In genomic region chr17:7234100-7235012, GRCh38 we compare ENCODE assay signal across 1 cellular context.
TF ChIP-seq lines count a peak whose summit lies in the region.

TSS of gene DVL2 (minus strand) at chr17:7234517. CDS start at chr17:7234262, 255 bp downstream.

TF ChIP-seq in K562, 482 proteins besides CTCF, POLR2A, EP300 and RAD21 (continued from another document and continues in another):
- TF ChIP-seq, protein P1, sequence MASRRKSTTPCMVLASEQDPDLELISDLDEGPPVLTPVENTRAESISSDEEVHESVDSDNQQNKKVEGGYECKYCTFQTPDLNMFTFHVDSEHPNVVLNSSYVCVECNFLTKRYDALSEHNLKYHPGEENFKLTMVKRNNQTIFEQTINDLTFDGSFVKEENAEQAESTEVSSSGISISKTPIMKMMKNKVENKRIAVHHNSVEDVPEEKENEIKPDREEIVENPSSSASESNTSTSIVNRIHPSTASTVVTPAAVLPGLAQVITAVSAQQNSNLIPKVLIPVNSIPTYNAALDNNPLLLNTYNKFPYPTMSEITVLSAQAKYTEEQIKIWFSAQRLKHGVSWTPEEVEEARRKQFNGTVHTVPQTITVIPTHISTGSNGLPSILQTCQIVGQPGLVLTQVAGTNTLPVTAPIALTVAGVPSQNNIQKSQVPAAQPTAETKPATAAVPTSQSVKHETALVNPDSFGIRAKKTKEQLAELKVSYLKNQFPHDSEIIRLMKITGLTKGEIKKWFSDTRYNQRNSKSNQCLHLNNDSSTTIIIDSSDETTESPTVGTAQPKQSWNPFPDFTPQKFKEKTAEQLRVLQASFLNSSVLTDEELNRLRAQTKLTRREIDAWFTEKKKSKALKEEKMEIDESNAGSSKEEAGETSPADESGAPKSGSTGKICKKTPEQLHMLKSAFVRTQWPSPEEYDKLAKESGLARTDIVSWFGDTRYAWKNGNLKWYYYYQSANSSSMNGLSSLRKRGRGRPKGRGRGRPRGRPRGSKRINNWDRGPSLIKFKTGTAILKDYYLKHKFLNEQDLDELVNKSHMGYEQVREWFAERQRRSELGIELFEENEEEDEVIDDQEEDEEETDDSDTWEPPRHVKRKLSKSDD (conservative IDR thresholded peaks at IDR 0.05; ENCODE audit: low read length), result no peak
- TF ChIP-seq SMARCA5 (IDR thresholded peaks at IDR 0.05), result no peak
- TF ChIP-seq MTF1 (CRISPR knock-in tag; IDR thresholded peaks at IDR 0.05; ENCODE audit: borderline replicate concordance), result no peak
- peak; percentile 28 for TF ChIP-seq CREB1 (IDR thresholded peaks at IDR 0.05)
- 0 out of 2 replicates have a peak, but pooled peaks have one; percentile 9 for TF ChIP-seq CREB1 (CRISPR knock-in tag; IDR thresholded peaks at IDR 0.05)
- peak; percentile 67 for TF ChIP-seq FIP1L1 (IDR thresholded peaks at IDR 0.05; ENCODE audit: low read depth, low read length, poor library complexity, severe bottlenecking)
- TF ChIP-seq E2F8 (IDR thresholded peaks at IDR 0.05; ENCODE audit: low read depth, partially characterized antibody), result peak; percentile 35
- TF ChIP-seq RFX7 (CRISPR knock-in tag; IDR thresholded peaks at IDR 0.05), result no peak
- TF ChIP-seq KDM2B (CRISPR knock-in tag; IDR thresholded peaks at IDR 0.05), result no peak
- no peak for TF ChIP-seq PRPF4 (IDR thresholded peaks at IDR 0.05; ENCODE audit: insufficient read depth, low read depth, low read length, poor library complexity, severe bottlenecking)
- TF ChIP-seq, protein P2, sequence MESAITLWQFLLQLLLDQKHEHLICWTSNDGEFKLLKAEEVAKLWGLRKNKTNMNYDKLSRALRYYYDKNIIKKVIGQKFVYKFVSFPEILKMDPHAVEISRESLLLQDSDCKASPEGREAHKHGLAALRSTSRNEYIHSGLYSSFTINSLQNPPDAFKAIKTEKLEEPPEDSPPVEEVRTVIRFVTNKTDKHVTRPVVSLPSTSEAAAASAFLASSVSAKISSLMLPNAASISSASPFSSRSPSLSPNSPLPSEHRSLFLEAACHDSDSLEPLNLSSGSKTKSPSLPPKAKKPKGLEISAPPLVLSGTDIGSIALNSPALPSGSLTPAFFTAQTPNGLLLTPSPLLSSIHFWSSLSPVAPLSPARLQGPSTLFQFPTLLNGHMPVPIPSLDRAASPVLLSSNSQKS (CRISPR knock-in tag; IDR thresholded peaks at IDR 0.05), result no peak
- TF ChIP-seq KLF13 (tag; IDR thresholded peaks at IDR 0.05; ENCODE audit: borderline replicate concordance, low read depth), result peak; percentile 88
- TF ChIP-seq KLF10 (CRISPR knock-in tag; IDR thresholded peaks at IDR 0.05), result peak; percentile 75; the same call in 1 of the 2 replicates
- TF ChIP-seq IRF9 (tag; IDR thresholded peaks at IDR 0.05), result no peak
- peak; percentile 86 for TF ChIP-seq CCNT2 (IDR thresholded peaks at IDR 0.05; ENCODE audit: borderline replicate concordance, extremely low read depth, insufficient read length, low read depth, low read length)
- TF ChIP-seq, protein P3, sequence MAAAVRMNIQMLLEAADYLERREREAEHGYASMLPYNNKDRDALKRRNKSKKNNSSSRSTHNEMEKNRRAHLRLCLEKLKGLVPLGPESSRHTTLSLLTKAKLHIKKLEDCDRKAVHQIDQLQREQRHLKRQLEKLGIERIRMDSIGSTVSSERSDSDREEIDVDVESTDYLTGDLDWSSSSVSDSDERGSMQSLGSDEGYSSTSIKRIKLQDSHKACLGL (CRISPR knock-in tag; IDR thresholded peaks at IDR 0.05; ENCODE audit: borderline replicate concordance, poor library complexity, severe bottlenecking), result no peak
- TF ChIP-seq CREBBP (IDR thresholded peaks at IDR 0.05; ENCODE audit: low read depth, low read length), result no peak
- TF ChIP-seq, protein P4, sequence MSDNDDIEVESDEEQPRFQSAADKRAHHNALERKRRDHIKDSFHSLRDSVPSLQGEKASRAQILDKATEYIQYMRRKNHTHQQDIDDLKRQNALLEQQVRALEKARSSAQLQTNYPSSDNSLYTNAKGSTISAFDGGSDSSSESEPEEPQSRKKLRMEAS (CRISPR knock-in tag; IDR thresholded peaks at IDR 0.05), result peak; percentile 90
- TF ChIP-seq, protein P5, sequence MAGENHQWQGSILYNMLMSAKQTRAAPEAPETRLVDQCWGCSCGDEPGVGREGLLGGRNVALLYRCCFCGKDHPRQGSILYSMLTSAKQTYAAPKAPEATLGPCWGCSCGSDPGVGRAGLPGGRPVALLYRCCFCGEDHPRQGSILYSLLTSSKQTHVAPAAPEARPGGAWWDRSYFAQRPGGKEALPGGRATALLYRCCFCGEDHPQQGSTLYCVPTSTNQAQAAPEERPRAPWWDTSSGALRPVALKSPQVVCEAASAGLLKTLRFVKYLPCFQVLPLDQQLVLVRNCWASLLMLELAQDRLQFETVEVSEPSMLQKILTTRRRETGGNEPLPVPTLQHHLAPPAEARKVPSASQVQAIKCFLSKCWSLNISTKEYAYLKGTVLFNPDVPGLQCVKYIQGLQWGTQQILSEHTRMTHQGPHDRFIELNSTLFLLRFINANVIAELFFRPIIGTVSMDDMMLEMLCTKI (IDR thresholded peaks at IDR 0.05; ENCODE audit: partially characterized antibody), result no peak
- no peak for TF ChIP-seq SRSF3 (IDR thresholded peaks at IDR 0.05; ENCODE audit: insufficient read depth, low read length)
- TF ChIP-seq, protein P6, sequence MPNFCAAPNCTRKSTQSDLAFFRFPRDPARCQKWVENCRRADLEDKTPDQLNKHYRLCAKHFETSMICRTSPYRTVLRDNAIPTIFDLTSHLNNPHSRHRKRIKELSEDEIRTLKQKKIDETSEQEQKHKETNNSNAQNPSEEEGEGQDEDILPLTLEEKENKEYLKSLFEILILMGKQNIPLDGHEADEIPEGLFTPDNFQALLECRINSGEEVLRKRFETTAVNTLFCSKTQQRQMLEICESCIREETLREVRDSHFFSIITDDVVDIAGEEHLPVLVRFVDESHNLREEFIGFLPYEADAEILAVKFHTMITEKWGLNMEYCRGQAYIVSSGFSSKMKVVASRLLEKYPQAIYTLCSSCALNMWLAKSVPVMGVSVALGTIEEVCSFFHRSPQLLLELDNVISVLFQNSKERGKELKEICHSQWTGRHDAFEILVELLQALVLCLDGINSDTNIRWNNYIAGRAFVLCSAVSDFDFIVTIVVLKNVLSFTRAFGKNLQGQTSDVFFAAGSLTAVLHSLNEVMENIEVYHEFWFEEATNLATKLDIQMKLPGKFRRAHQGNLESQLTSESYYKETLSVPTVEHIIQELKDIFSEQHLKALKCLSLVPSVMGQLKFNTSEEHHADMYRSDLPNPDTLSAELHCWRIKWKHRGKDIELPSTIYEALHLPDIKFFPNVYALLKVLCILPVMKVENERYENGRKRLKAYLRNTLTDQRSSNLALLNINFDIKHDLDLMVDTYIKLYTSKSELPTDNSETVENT (CRISPR knock-in tag; IDR thresholded peaks at IDR 0.05), result peak; percentile 70; the same call in 1 of the 2 replicates
- TF ChIP-seq TBL1XR1 (IDR thresholded peaks at IDR 0.05; ENCODE audit: low read length in 2 of 2), result no peak; a peak in 1 of 4 replicates
- TF ChIP-seq, protein P7, sequence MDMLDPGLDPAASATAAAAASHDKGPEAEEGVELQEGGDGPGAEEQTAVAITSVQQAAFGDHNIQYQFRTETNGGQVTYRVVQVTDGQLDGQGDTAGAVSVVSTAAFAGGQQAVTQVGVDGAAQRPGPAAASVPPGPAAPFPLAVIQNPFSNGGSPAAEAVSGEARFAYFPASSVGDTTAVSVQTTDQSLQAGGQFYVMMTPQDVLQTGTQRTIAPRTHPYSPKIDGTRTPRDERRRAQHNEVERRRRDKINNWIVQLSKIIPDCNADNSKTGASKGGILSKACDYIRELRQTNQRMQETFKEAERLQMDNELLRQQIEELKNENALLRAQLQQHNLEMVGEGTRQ (CRISPR knock-in tag; IDR thresholded peaks at IDR 0.05), result peak; percentile 99
- TF ChIP-seq HNRNPLL (IDR thresholded peaks at IDR 0.05; ENCODE audit: low read depth, low read length, poor library complexity, severe bottlenecking), result no peak
- 0 out of 2 replicates have a peak, but pooled peaks have one; percentile 16 for TF ChIP-seq MTA1 (IDR thresholded peaks at IDR 0.05; ENCODE audit: borderline replicate concordance)
- no peak for TF ChIP-seq XRCC5 (IDR thresholded peaks at IDR 0.05; ENCODE audit: low read depth, low read length)
- no peak for TF ChIP-seq ZNF133 (CRISPR knock-in tag; IDR thresholded peaks at IDR 0.05)
- TF ChIP-seq TFAM (CRISPR knock-in tag; conservative IDR thresholded peaks at IDR 0.05), result no peak
- no peak for TF ChIP-seq ZKSCAN8 (CRISPR knock-in tag; IDR thresholded peaks at IDR 0.05)
- no peak for TF ChIP-seq NR2C2 (CRISPR knock-in tag; IDR thresholded peaks at IDR 0.05)
- TF ChIP-seq NR2C2 (tag; IDR thresholded peaks at IDR 0.05), result peak; percentile 76
- TF ChIP-seq ZNF436 (CRISPR knock-in tag; IDR thresholded peaks at IDR 0.05), result 0 out of 2 replicates have a peak, but pooled peaks have one; percentile 34
- TF ChIP-seq RCOR1 (IDR thresholded peaks at IDR 0.05; ENCODE audit: borderline replicate concordance in 1 of 2, low read depth in 2 of 2, low read length in 2 of 2), result peak in 1 of 2 experiments; percentile 73; a peak in 1 of 4 replicates
- peak; percentile 56; the same call in 1 of the 2 replicates for TF ChIP-seq PML (IDR thresholded peaks at IDR 0.05; ENCODE audit: low read length)
- TF ChIP-seq NR2C1 (IDR thresholded peaks at IDR 0.05), result peak; percentile 75
- TF ChIP-seq NR2C1 (tag; IDR thresholded peaks at IDR 0.05), result peak; percentile 56
- TF ChIP-seq, protein P8, sequence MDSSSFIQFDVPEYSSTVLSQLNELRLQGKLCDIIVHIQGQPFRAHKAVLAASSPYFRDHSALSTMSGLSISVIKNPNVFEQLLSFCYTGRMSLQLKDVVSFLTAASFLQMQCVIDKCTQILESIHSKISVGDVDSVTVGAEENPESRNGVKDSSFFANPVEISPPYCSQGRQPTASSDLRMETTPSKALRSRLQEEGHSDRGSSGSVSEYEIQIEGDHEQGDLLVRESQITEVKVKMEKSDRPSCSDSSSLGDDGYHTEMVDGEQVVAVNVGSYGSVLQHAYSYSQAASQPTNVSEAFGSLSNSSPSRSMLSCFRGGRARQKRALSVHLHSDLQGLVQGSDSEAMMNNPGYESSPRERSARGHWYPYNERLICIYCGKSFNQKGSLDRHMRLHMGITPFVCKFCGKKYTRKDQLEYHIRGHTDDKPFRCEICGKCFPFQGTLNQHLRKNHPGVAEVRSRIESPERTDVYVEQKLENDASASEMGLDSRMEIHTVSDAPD (CRISPR knock-in tag; IDR thresholded peaks at IDR 0.05), result no peak
- peak; percentile 65 for TF ChIP-seq L3MBTL2 (IDR thresholded peaks at IDR 0.05)
- TF ChIP-seq BMI1 (IDR thresholded peaks at IDR 0.05; ENCODE audit: low read length), result no peak
- TF ChIP-seq GABPB1 (CRISPR knock-in tag; IDR thresholded peaks at IDR 0.05), result no peak
- no peak for TF ChIP-seq NR4A1 (CRISPR knock-in tag; IDR thresholded peaks at IDR 0.05)
- TF ChIP-seq NR4A1 (tag; IDR thresholded peaks at IDR 0.05), result 0 out of 2 replicates have a peak, but pooled peaks have one; percentile 21
- TF ChIP-seq ARID2 (IDR thresholded peaks at IDR 0.05), result no peak
- TF ChIP-seq, protein P9, sequence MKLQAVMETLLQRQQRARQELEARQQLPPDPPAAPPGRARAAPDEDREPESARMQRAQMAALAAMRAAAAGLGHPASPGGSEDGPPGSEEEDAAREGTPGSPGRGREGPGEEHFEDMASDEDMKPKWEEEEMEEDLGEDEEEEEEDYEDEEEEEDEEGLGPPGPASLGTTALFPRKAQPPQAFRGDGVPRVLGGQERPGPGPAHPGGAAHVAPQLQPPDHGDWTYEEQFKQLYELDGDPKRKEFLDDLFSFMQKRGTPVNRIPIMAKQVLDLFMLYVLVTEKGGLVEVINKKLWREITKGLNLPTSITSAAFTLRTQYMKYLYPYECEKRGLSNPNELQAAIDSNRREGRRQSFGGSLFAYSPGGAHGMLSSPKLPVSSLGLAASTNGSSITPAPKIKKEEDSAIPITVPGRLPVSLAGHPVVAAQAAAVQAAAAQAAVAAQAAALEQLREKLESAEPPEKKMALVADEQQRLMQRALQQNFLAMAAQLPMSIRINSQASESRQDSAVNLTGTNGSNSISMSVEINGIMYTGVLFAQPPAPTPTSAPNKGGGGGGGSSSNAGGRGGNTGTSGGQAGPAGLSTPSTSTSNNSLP (IDR thresholded peaks at IDR 0.05; ENCODE audit: borderline replicate concordance, low read depth, low read length), result no peak
- TF ChIP-seq POLR2AphosphoS5 (IDR thresholded peaks at IDR 0.05; ENCODE audit: control insufficient read depth, insufficient read depth, low read depth, low read length), result peak; percentile 76
